In genomic region chr2:38224821-38225450, GRCh38 we compare ENCODE assay signal across 19 cellular contexts.
"Had no signal": no experiment of that assay in that cellular context is flagged by ENCODE, and none has a peak within 500 bp of the region (broad histone marks: within the 10 kb centered on the region; RNA-seq: fewer than 3 reads in every experiment).

No MANE protein-coding gene starts in this region.

- ATAC-seq: body of pancreas, sciatic nerve had no signal

- DNase-seq: activated CD4-positive, alpha-beta T cell treated with anti-CD3 and anti-CD28 coated beads, Interleukin-2, amount 50 U/mL, for 1 hour; activated CD4-positive, CD25-positive, alpha-beta regulatory T cell; activated naive CD4-positive, alpha-beta T cell treated with anti-CD3 and anti-CD28 coated beads, Interleukin-2, amount 10 ng/mL, durations not matched to agents 7 days and 5 days; activated T-cell treated with anti-CD3 and anti-CD28 coated beads for 4 hours; adrenal gland; body of pancreas; central memory CD4-positive, alpha-beta T cell; erythroblast; hypothalamus; naive B cell; occipital lobe; stimulated activated CD4-positive, alpha-beta T cell treated with anti-CD3 and anti-CD28 coated beads, Interleukin-12 subunit alpha, Interleukin-12 subunit beta, amount 100 ng/mL, for 4 hours; stimulated activated naive CD4-positive, alpha-beta T cell had no signal

- H3K36me3 Mint-ChIP-seq: activated naive CD4-positive, alpha-beta T cell treated with anti-CD3 and anti-CD28 coated beads, Interleukin-2, amount 10 ng/mL, durations not matched to agents 7 days and 5 days; naive B cell; type B pancreatic cell had no signal

- H3K27me3 ChIP-seq: adrenal gland, body of pancreas had no signal

- H3K9me3 ChIP-seq: adrenal gland, body of pancreas, prostate gland had no signal

- H3K4me3 ChIP-seq: adrenal gland, body of pancreas, prostate gland had no signal

- H3K4me1 Mint-ChIP-seq: activated naive CD4-positive, alpha-beta T cell treated with anti-CD3 and anti-CD28 coated beads, Interleukin-2, amount 10 ng/mL, durations not matched to agents 7 days and 5 days; naive B cell had no signal

- H3K4me3 Mint-ChIP-seq: activated naive CD4-positive, alpha-beta T cell treated with anti-CD3 and anti-CD28 coated beads, Interleukin-2, amount 10 ng/mL, durations not matched to agents 7 days and 5 days; dendritic cell treated with granulocyte-macrophage colony-stimulating factor and Interleukin-4, amounts not matched to agents 40 ng/mL and 50 ng/mL, for 4 days; naive B cell; T-helper 1 cell treated with Interleukin-12 subunit alpha and Interleukin-12 subunit beta and Interleukin-4 antibody, amounts not matched to agents 30 μg/mL and 1 μg/mL, for 36 hours; type B pancreatic cell had no signal

- H3K9me3 Mint-ChIP-seq: dendritic cell treated with granulocyte-macrophage colony-stimulating factor and Interleukin-4, amounts not matched to agents 40 ng/mL and 50 ng/mL, for 4 days; T-helper 1 cell treated with Interleukin-12 subunit alpha and Interleukin-12 subunit beta and Interleukin-4 antibody, amounts not matched to agents 30 μg/mL and 1 μg/mL, for 36 hours had no signal

- H3K4me1 ChIP-seq: adrenal gland, body of pancreas, prostate gland had no signal

- H3K27me3 Mint-ChIP-seq: type B pancreatic cell had no signal

- H3K36me3 ChIP-seq: adrenal gland, prostate gland had no signal

- H3K27ac ChIP-seq: adrenal gland, body of pancreas, prostate gland had no signal

- H3K27ac Mint-ChIP-seq: activated naive CD4-positive, alpha-beta T cell treated with anti-CD3 and anti-CD28 coated beads, Interleukin-2, amount 10 ng/mL, durations not matched to agents 7 days and 5 days; activated T-helper 2 cell treated with anti-CD3 and anti-CD28 coated beads, Interferon-gamma antibody, Interleukin-2, Interleukin-4, amounts not matched to agents 10 μg/mL and 5 μg/mL and 100 μg/mL, durations not matched to agents 14 hours and 24 hours and 36 hours; dendritic cell treated with granulocyte-macrophage colony-stimulating factor and Interleukin-4, amounts not matched to agents 40 ng/mL and 50 ng/mL, for 4 days; naive B cell; T-helper 1 cell treated with Interleukin-12 subunit alpha and Interleukin-12 subunit beta and Interleukin-4 antibody, amounts not matched to agents 30 μg/mL and 1 μg/mL, for 36 hours; type B pancreatic cell had no signal
